13 cellular contexts compared by ENCODE assay signal in genomic region chr20:47175501-47175900, GRCh38.
"Had no signal": no experiment of that assay in that cellular context is flagged by ENCODE, and none has a peak within 500 bp of the region (broad histone marks: within the 10 kb centered on the region; RNA-seq: fewer than 3 reads in every experiment).

No MANE protein-coding gene starts in this region.

- H3K27ac Mint-ChIP-seq: nephron progenitor cell; T-helper 2 cell treated with Interferon-gamma antibody and Interleukin-4, amounts not matched to agents 5 μg/mL and 100 μg/mL, for 36 hours had no signal

- H3K4me3 ChIP-seq: esophagus squamous epithelium, ovary, transverse colon had no signal

- H3K4me1 ChIP-seq: esophagus squamous epithelium, transverse colon had no signal

- H3K27ac ChIP-seq: esophagus squamous epithelium, ovary, transverse colon had no signal

- H3K9me3 ChIP-seq: esophagus squamous epithelium, ovary, transverse colon had no signal

- H3K9me3 Mint-ChIP-seq: nephron progenitor cell; T-helper 2 cell treated with Interferon-gamma antibody and Interleukin-4, amounts not matched to agents 5 μg/mL and 100 μg/mL, for 36 hours had no signal

- ATAC-seq: activated CD4-positive, CD25-positive, alpha-beta regulatory T cell treated with anti-CD3 and anti-CD28 coated beads, Interleukin-2, amount 50 U/mL, for 24 hours; left lobe of liver had no signal

- H3K36me3 ChIP-seq: ovary, transverse colon had no signal

- DNase-seq: activated naive CD4-positive, alpha-beta T cell treated with anti-CD3 and anti-CD28 coated beads, Interleukin-2, amount 50 U/mL, for 16 hours; activated T-cell treated with anti-CD3 and anti-CD28 coated beads, Interleukin-2, amount 50 U/mL, for 1 hour; esophagus squamous epithelium; foreskin fibroblast; head of caudate nucleus; nephron progenitor cell; ovary; small intestine; SW 1271; transverse colon had no signal

- H3K27me3 ChIP-seq: esophagus squamous epithelium, ovary, transverse colon had no signal
